10 cellular contexts compared by ENCODE assay signal in the genomic region with DNA sequence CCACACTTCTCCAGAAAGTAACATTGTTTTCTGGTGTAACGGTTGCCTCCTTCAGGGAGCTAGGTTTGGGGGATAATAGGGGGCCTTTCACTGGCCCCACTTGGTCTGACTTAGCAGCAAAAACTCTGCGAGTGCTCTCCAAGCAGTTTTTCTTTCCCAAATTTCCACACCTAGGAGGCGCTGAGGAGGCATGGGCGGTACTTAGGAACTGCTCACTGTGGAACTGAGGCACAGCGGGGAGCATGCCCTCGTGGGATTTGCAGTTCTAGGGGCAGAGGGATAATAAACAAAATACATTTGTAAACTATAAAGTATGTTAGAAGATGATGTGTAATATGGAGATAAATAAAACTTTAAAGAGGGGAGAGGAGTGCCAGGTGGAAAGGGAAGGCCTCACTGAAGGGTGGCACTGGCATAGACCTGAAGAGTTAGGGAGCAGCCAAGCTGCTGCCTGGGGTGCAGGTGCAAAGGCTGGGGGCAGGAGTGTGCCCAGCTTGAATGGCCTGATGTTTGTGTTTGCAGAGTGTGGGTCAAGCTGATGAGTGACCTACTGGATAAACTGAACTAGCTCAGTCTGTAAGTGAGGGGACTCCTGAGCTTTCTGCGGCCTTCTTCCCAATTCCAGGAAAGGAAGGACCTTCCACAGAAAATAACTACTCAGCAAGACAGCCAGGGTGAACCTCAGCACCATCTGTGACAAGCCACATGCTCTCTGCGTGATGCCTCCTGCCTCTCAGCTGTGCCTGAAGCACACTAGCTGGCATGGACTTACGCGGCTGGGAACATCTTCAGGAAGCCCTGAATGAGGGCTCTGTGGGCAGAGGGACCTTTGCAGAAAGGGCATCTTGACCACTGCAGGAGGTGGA. TPM values are rescaled to one million over a fixed set of nuclear protein-coding genes. Genes with fewer than 3 reads are reported as not detected.
DNase-seq lines count a peak whose midpoint lies in the region; ATAC-seq, FAIRE-seq and TF ChIP-seq lines count a peak whose summit lies in the region.
"Had no signal": no experiment of that assay in that cellular context is flagged by ENCODE, and none has a peak within 500 bp of the region (broad histone marks: within the 10 kb centered on the region; RNA-seq: fewer than 3 reads in every experiment).

No MANE protein-coding gene starts in this region.

- peak overlapping the region; percentile 95 for H3K4me3 Mint-ChIP-seq in astrocyte (ENCODE audit: unreplicated experiment)
- H3K4me3 Mint-ChIP-seq: activated CD8-positive, alpha-beta memory T cell treated with anti-CD3 and anti-CD28 coated beads, Interleukin-2, amount 10 ng/mL, durations not matched to agents 7 days and 5 days had no signal

- ATAC-seq in GM18907 (IDR thresholded peaks at IDR 0.05; ENCODE audit: unreplicated experiment) = no peak
- ATAC-seq: activated CD8-positive, alpha-beta memory T cell treated with anti-CD3 and anti-CD28 coated beads, Interleukin-2, amount 10 ng/mL, durations not matched to agents 7 days and 5 days had no signal

- POLR2A ChIA-PET in GM10248 (lab: Yijun Ruan, JAX) = no interaction called here

- DNase-seq in NCI-H345 (lab: John Stamatoyannopoulos, UW) (peak; percentile 31), NCI-H345 treated with DMSO at 0.1 percent for 48 hours (lab: John Stamatoyannopoulos, UW; ENCODE audit: unreplicated experiment) (no peak), astrocyte (ENCODE audit: low read depth) (no peak), kidney (no peak), thyroid gland (no peak), GM10248 (ENCODE audit: extremely low spot score) (no peak), H54 (ENCODE audit: insufficient read length, low spot score) (no peak)
- DNase-seq: activated CD8-positive, alpha-beta memory T cell treated with anti-CD3 and anti-CD28 coated beads, Interleukin-2, amount 10 ng/mL, durations not matched to agents 7 days and 5 days; CD4-positive, CD25-positive, alpha-beta regulatory T cell had no signal

- TF ChIP-seq CTCF in astrocyte (IDR thresholded peaks at IDR 0.05; ENCODE audit: insufficient read depth, low read depth, low read length) = peak; percentile 29
- peak; percentile 24 for TF ChIP-seq CTCF in kidney (IDR thresholded peaks at IDR 0.05; ENCODE audit: borderline replicate concordance, extremely low read depth, insufficient read depth)
- TF ChIP-seq CTCF in thyroid gland (IDR thresholded peaks at IDR 0.05) = peak in 2 of 6 experiments; percentile 19 to 43
- TF ChIP-seq CTCF in GM10248 (IDR thresholded peaks at IDR 0.05; ENCODE audit: control extremely low read depth, extremely low read depth, low read depth, missing control alignments) = no peak

- FAIRE-seq in astrocyte (lab: Jason Lieb, UNC) = no peak
- no peak for FAIRE-seq in kidney (lab: Jason Lieb, UNC)
- no peak for FAIRE-seq in H54 (lab: Jason Lieb, UNC)

- H3K4me1 Mint-ChIP-seq in astrocyte (ENCODE audit: low read depth, unreplicated experiment) = peaks cover 26% of the 10 kb centered on the region

- peaks cover 6% of the 10 kb centered on the region for H3K27me3 Mint-ChIP-seq in astrocyte (ENCODE audit: low read depth, unreplicated experiment)

- H3K9ac ChIP-seq in astrocyte (ENCODE audit: low read length) (no peak overlapping the region), kidney (ENCODE audit: low read length in 2 of 2) (peak overlapping the region in 1 of 2 donors; percentile 75)

- H3K36me3 Mint-ChIP-seq in astrocyte (ENCODE audit: low read depth, unreplicated experiment) = peaks cover 4% of the 10 kb centered on the region
- H3K36me3 Mint-ChIP-seq: activated CD8-positive, alpha-beta memory T cell treated with anti-CD3 and anti-CD28 coated beads, Interleukin-2, amount 10 ng/mL, durations not matched to agents 7 days and 5 days; CD4-positive, CD25-positive, alpha-beta regulatory T cell had no signal

- peaks cover 19% of the 10 kb centered on the region for H4K20me1 ChIP-seq in astrocyte (ENCODE audit: insufficient read depth, low read length)

- 58 to 69% methylated on average over 10 of the region's 10 CpGs for WGBS in thyroid gland, 2 donors

- CTCF ChIA-PET in GM10248 (lab: Yijun Ruan, JAX) = interaction anchor here (0.8 to 5.7 kb wide), 5 partner anchors 33 to 163 kb away, joined by 3 to 26 read pairs (median 3); a partner anchor contains a TSS

- no peak overlapping the region for H3K27ac Mint-ChIP-seq in astrocyte (ENCODE audit: unreplicated experiment)
- H3K27ac Mint-ChIP-seq: activated CD8-positive, alpha-beta memory T cell treated with anti-CD3 and anti-CD28 coated beads, Interleukin-2, amount 10 ng/mL, durations not matched to agents 7 days and 5 days had no signal

- H3K36me3 ChIP-seq in astrocyte (ENCODE audit: insufficient read depth, low read length) (no peaks in the 10 kb centered on the region), kidney (ENCODE audit: control insufficient read depth in 1 of 2, insufficient read depth in 2 of 2, low read length in 2 of 2) (no peaks in the 10 kb centered on the region), thyroid gland (no peaks in the 10 kb centered on the region)

- no peak overlapping the region for H2AFZ ChIP-seq in astrocyte (ENCODE audit: low read depth, low read length)

- H3K27ac ChIP-seq in astrocyte (ENCODE audit: low read depth, low read length) (no peak overlapping the region), kidney (ENCODE audit: low read depth in 2 of 2, low read length in 2 of 2) (peak overlapping the region; percentile 82 to 84), thyroid gland (peak overlapping the region; percentile 60 to 84 (median 84))

- no peak for TF ChIP-seq POLR2A in thyroid gland (IDR thresholded peaks at IDR 0.05)
- TF ChIP-seq POLR2A in H54 (IDR thresholded peaks at IDR 0.05; ENCODE audit: low read depth, low read length) = no peak

- no peak overlapping the region for H3K4me3 ChIP-seq in astrocyte (ENCODE audit: insufficient read depth, low read depth, low read length)
- peak overlapping the region; percentile 73 to 79 for H3K4me3 ChIP-seq in kidney (ENCODE audit: low read length in 2 of 2)
- peak overlapping the region in 1 of 3 donors; percentile 66 for H3K4me3 ChIP-seq in thyroid gland (replicated peaks in 1 of 3)

- H3K9me3 ChIP-seq in astrocyte (ENCODE audit: insufficient read depth, low read depth, low read length) (no peaks in the 10 kb centered on the region), kidney (ENCODE audit: control insufficient read depth in 1 of 2, low read length in 2 of 2) (no peaks in the 10 kb centered on the region), thyroid gland (no peaks in the 10 kb centered on the region)

- H3K79me2 ChIP-seq in astrocyte (ENCODE audit: insufficient read depth, low read length) = peaks cover 18% of the 10 kb centered on the region

- peak overlapping the region; percentile 96 for H3K4me2 ChIP-seq in astrocyte (ENCODE audit: low read length)

- intact Hi-C loops in kidney (cut with DNase I) (no loop called here), thyroid gland (cut with DNase I) (loop anchor here (10.0 kb wide), 1 partner anchor 73 kb away; a partner anchor contains a TSS)

- H3K4me1 ChIP-seq in astrocyte (ENCODE audit: insufficient read depth, low read length) = peaks cover 16% of the 10 kb centered on the region
- H3K4me1 ChIP-seq in kidney (ENCODE audit: control insufficient read depth in 1 of 2, insufficient read depth in 1 of 2, low read depth in 1 of 2, low read length in 2 of 2) = peaks cover 40 to 42% of the 10 kb centered on the region in 2 donors
- H3K4me1 ChIP-seq in thyroid gland = peaks cover 59 to 63% of the 10 kb centered on the region in 2 donors

- peaks cover 2% of the 10 kb centered on the region for H3K9me3 Mint-ChIP-seq in astrocyte (ENCODE audit: unreplicated experiment)
- H3K9me3 Mint-ChIP-seq: CD4-positive, CD25-positive, alpha-beta regulatory T cell had no signal

- H3K27me3 ChIP-seq in astrocyte (ENCODE audit: insufficient read depth, low read length) (no peaks in the 10 kb centered on the region), thyroid gland (no peaks in the 10 kb centered on the region)

RNA-seq across cellular contexts. Expression of a gene that starts 1.9 kb away (rescaled TPM):
- total RNA-seq in astrocyte = 82.8 and 96.9 TPM in 2 replicates
- total RNA-seq in kidney = 78.6 TPM
- polyA plus RNA-seq in kidney (ENCODE audit: insufficient read depth, low read depth, low replicate concordance) = 178 TPM
- 100 to 1,000 TPM; 297 to 533 (median 441) TPM for total RNA-seq in thyroid gland

RNA-seq across cellular contexts. Expression of a gene that starts 34.2 kb away (rescaled TPM):
- total RNA-seq in astrocyte (269 and 275 TPM in 2 replicates), kidney (199 TPM), thyroid gland (100 to 1,000 TPM; 196 to 297 (median 260) TPM)
- 307 TPM for polyA plus RNA-seq in kidney (ENCODE audit: insufficient read depth, low read depth, low replicate concordance)
